3 cellular contexts compared by ENCODE assay signal in genomic region chr1:1366699-1367067, GRCh38.
TF ChIP-seq lines count a peak whose summit lies in the region.

No MANE protein-coding gene starts in this region.

TF ChIP-seq in GM12891, 5 proteins besides CTCF, POLR2A, EP300 and RAD21:
- TF ChIP-seq TAF1 (IDR thresholded peaks at IDR 0.05; ENCODE audit: low read depth, low read length) (no peak), POLR2AphosphoS5 (IDR thresholded peaks at IDR 0.05; ENCODE audit: low read depth, low read length) (no peak), SPI1 (IDR thresholded peaks at IDR 0.05; ENCODE audit: low read depth, low read length) (no peak), POU2F2 (IDR thresholded peaks at IDR 0.05; ENCODE audit: low read depth, low read length) (no peak), PAX5 (IDR thresholded peaks at IDR 0.05; ENCODE audit: insufficient read depth, low read length, severe bottlenecking) (no peak)

TF ChIP-seq in GM12878, 131 proteins besides CTCF, POLR2A, EP300 and RAD21:
- TF ChIP-seq BACH1 (IDR thresholded peaks at IDR 0.05; ENCODE audit: borderline replicate concordance): peak; percentile 54; the same call in 1 of the 2 replicates
- no peak for TF ChIP-seq NFYA (IDR thresholded peaks at IDR 0.05; ENCODE audit: borderline replicate concordance, low read depth, low read length)
- TF ChIP-seq RELB (IDR thresholded peaks at IDR 0.05; ENCODE audit: low read depth): peak; percentile 12; the same call in 1 of the 2 replicates

TF ChIP-seq in SK-N-SH treated with all-trans-retinoic acid at 6 μM for 48 hours, 23 proteins besides CTCF, POLR2A, EP300 and RAD21:
- no peak for TF ChIP-seq RARB (CRISPR knock-in tag; IDR thresholded peaks at IDR 0.05)
- TF ChIP-seq TCF4 (CRISPR knock-in tag; IDR thresholded peaks at IDR 0.05; ENCODE audit: borderline replicate concordance): no peak
